Comparison of ENCODE assay signal across 17 cellular contexts in the genomic region with DNA sequence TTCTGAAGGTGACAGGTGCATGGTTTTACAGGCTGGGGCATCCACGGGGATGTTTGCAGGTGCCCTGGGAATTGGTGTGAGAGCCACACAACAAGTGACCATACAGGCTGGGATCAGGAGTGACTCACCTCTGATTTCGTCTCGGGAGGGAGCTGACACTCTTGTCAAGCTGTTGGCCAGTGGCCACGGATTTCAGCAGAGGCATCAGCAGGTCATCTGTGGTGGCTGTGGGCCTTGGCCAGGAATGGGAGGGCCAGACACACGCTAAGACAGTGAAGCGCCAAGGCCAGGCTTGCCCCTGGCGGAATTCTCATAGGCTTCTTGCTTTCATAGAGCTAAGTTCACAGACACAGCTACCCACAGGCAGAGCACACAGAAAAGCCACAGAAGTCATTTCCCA.
A peak's percentile ranks its signal among the peaks of the same experiment; 100 is the strongest.
DNase-seq lines count a peak whose midpoint lies in the region; ATAC-seq and TF ChIP-seq lines count a peak whose summit lies in the region.
"Had no signal": no experiment of that assay in that cellular context is flagged by ENCODE, and none has a peak within 500 bp of the region (broad histone marks: within the 10 kb centered on the region; RNA-seq: fewer than 3 reads in every experiment).

No MANE protein-coding gene starts in this region.

- H3K36me3 ChIP-seq in endodermal cell (ENCODE audit: control insufficient read depth, insufficient read depth, low read length): no peaks in the 10 kb centered on the region
- H3K36me3 ChIP-seq: right lobe of liver had no signal

- no peak for TF ChIP-seq CTCF in RWPE1 (conservative IDR thresholded peaks at IDR 0.05; ENCODE audit: low read depth)
- TF ChIP-seq CTCF in endodermal cell (conservative IDR thresholded peaks at IDR 0.05): no peak

- H3K9ac ChIP-seq in endodermal cell (ENCODE audit: extremely low read depth, low read length, poor library complexity, severe bottlenecking): no peak overlapping the region

- no peaks in the 10 kb centered on the region for H3K9me3 Mint-ChIP-seq in endodermal cell

- H3K36me3 Mint-ChIP-seq in endodermal cell (ENCODE audit: low read depth): no peaks in the 10 kb centered on the region

- H3K4me1 Mint-ChIP-seq in endodermal cell: peaks cover 5% of the 10 kb centered on the region

- H3K27ac ChIP-seq in RWPE1: peak overlapping the region; percentile 16; the same call in 1 of the 2 replicates
- H3K27ac ChIP-seq in endodermal cell (ENCODE audit: low read depth, low read length): no peak overlapping the region
- H3K27ac ChIP-seq: A549, C4-2B, right lobe of liver, SK-N-MC had no signal

- peaks cover 6% of the 10 kb centered on the region for H3K4me1 ChIP-seq in endodermal cell (ENCODE audit: control insufficient read depth, insufficient read depth, low read length)
- H3K4me1 ChIP-seq: A549, right lobe of liver had no signal

- ATAC-seq in HG02870 (IDR thresholded peaks at IDR 0.05; ENCODE audit: unreplicated experiment) (no peak), GM19463 (IDR thresholded peaks at IDR 0.05; ENCODE audit: unreplicated experiment) (no peak)
- ATAC-seq: A549; stimulated activated naive CD8-positive, alpha-beta T cell treated with anti-CD3 and anti-CD28 coated beads, Interleukin-15, Interleukin-2, amounts not matched to agents 100 U/mL and 50 U/mL, for 24 hours had no signal

- no peaks in the 10 kb centered on the region for H3K27me3 Mint-ChIP-seq in endodermal cell (ENCODE audit: insufficient read depth)

- no peaks in the 10 kb centered on the region for H3K9me3 ChIP-seq in endodermal cell (ENCODE audit: control insufficient read depth, low read length)
- H3K9me3 ChIP-seq: A549, right lobe of liver had no signal

- WGBS in endodermal cell (ENCODE audit: insufficient coverage in 1 of 2, insufficient read length in 1 of 2), 2 experiments: 67 to 72% methylated on average over 6 to 7 of the region's 7 CpGs

- no peak overlapping the region for H3K4me3 Mint-ChIP-seq in endodermal cell

- POLR2A ChIA-PET in RWPE1 (lab: Yijun Ruan, JAX; ENCODE audit: low non-redundant PET): no interaction called here
- POLR2A ChIA-PET in HEK293T (lab: Yijun Ruan, JAX): no interaction called here

- DNase-seq in activated CD8-positive, alpha-beta memory T cell treated with anti-CD3 and anti-CD28 coated beads for 24 hours: peak; percentile 50
- no peak for DNase-seq in activated CD8-positive, alpha-beta memory T cell treated with anti-CD3 and anti-CD28 coated beads, Interleukin-2, amount 50 U/mL, for 4 hours
- DNase-seq in RWPE1 (ENCODE audit: low spot score): no peak
- peak; percentile 38 for DNase-seq in endodermal cell
- peak; percentile 43 for DNase-seq in renal cortical epithelial cell (ENCODE audit: low read depth)
- DNase-seq in HEK293T (ENCODE audit: extremely low spot score): no peak
- DNase-seq: activated CD4-positive, alpha-beta T cell treated with anti-CD3 and anti-CD28 coated beads for 1 hour; NCI-H2029; NCI-H524 treated with DMSO at 0.1 percent for 48 hours; stimulated activated naive CD8-positive, alpha-beta T cell treated with anti-CD3 and anti-CD28 coated beads, Interleukin-15, Interleukin-2, amounts not matched to agents 100 U/mL and 50 U/mL, for 24 hours; trophoblast cell had no signal

- CTCF ChIA-PET in RWPE1 (lab: Yijun Ruan, JAX): interaction anchor here (0.5 to 0.7 kb wide), 3 partner anchors 146 to 1203 kb away, joined by 3 read pairs; no protein-coding TSS in a partner anchor
- CTCF ChIA-PET in HEK293T (lab: Yijun Ruan, JAX): no interaction called here

- H3K27me3 ChIP-seq in endodermal cell (ENCODE audit: control insufficient read depth, insufficient read depth, low read length, poor library complexity, severe bottlenecking): no peaks in the 10 kb centered on the region
- H3K27me3 ChIP-seq: right lobe of liver had no signal

- no peak overlapping the region for H3K27ac Mint-ChIP-seq in endodermal cell

- no peak overlapping the region for H3K4me3 ChIP-seq in endodermal cell (ENCODE audit: low read length)
- H3K4me3 ChIP-seq: A549, right lobe of liver, SK-N-MC had no signal

TF ChIP-seq in HEK293T, 16 proteins besides CTCF, POLR2A, EP300 and RAD21:
- no peak for TF ChIP-seq L3MBTL2 (conservative IDR thresholded peaks at IDR 0.05)
- no peak for TF ChIP-seq NFRKB (IDR thresholded peaks at IDR 0.05)
- no peak for TF ChIP-seq FOXK2 (IDR thresholded peaks at IDR 0.05)
- TF ChIP-seq ZNF384 (IDR thresholded peaks at IDR 0.05): no peak
- no peak for TF ChIP-seq ELF4 (IDR thresholded peaks at IDR 0.05)
- TF ChIP-seq LEF1 (IDR thresholded peaks at IDR 0.05; ENCODE audit: borderline replicate concordance): no peak
- no peak for TF ChIP-seq SUZ12 (IDR thresholded peaks at IDR 0.05)
- no peak for TF ChIP-seq FOXA1 (IDR thresholded peaks at IDR 0.05)
- TF ChIP-seq FOXM1 (IDR thresholded peaks at IDR 0.05; ENCODE audit: borderline replicate concordance): no peak
- TF ChIP-seq, protein P1, sequence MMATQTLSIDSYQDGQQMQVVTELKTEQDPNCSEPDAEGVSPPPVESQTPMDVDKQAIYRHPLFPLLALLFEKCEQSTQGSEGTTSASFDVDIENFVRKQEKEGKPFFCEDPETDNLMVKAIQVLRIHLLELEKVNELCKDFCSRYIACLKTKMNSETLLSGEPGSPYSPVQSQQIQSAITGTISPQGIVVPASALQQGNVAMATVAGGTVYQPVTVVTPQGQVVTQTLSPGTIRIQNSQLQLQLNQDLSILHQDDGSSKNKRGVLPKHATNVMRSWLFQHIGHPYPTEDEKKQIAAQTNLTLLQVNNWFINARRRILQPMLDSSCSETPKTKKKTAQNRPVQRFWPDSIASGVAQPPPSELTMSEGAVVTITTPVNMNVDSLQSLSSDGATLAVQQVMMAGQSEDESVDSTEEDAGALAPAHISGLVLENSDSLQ (IDR thresholded peaks at IDR 0.05): no peak
- TF ChIP-seq BHLHE40 (IDR thresholded peaks at IDR 0.05; ENCODE audit: borderline replicate concordance): no peak
- no peak for TF ChIP-seq ARNT (IDR thresholded peaks at IDR 0.05)
- TF ChIP-seq HDGF (IDR thresholded peaks at IDR 0.05; ENCODE audit: borderline replicate concordance): no peak
- TF ChIP-seq CTBP1 (IDR thresholded peaks at IDR 0.05; ENCODE audit: borderline replicate concordance): no peak
- TF ChIP-seq TARDBP (IDR thresholded peaks at IDR 0.05): no peak
- TF ChIP-seq SP1 (IDR thresholded peaks at IDR 0.05): no peak

Comparison
In these comparisons a context has a peak if more than half of its experiments do, and no peak if none do; other contexts are left out.
1. DNase-seq: peak in activated CD8-positive, alpha-beta memory T cell treated with anti-CD3 and anti-CD28 coated beads for 24 hours (single experiment), endodermal cell (single experiment) and renal cortical epithelial cell (single experiment); none in activated CD8-positive, alpha-beta memory T cell treated with anti-CD3 and anti-CD28 coated beads, Interleukin-2, amount 50 U/mL, for 4 hours (single experiment), RWPE1 (single experiment) and HEK293T (single experiment).